In genomic region chr6:1314617-1315016, GRCh38 we compare ENCODE assay signal across 33 cellular contexts. TPM values are rescaled to one million over a fixed set of nuclear protein-coding genes. Genes with fewer than 3 reads are reported as not detected.
DNase-seq lines count a peak whose midpoint lies in the region; ATAC-seq, FAIRE-seq and TF ChIP-seq lines count a peak whose summit lies in the region.
"Had no signal": no experiment of that assay in that cellular context is flagged by ENCODE, and none has a peak within 500 bp of the region (broad histone marks: within the 10 kb centered on the region; RNA-seq: fewer than 3 reads in every experiment).

No MANE protein-coding gene starts in this region.

- no peaks in the 10 kb centered on the region for H3K9me2 ChIP-seq in PC-9 (ENCODE audit: insufficient read depth)

- no peak for TF ChIP-seq POLR2A in A549 (IDR thresholded peaks at IDR 0.05; ENCODE audit: low read length)
- no peak for TF ChIP-seq POLR2A in esophagus squamous epithelium (IDR thresholded peaks at IDR 0.05)
- no peak for TF ChIP-seq POLR2A in body of pancreas (IDR thresholded peaks at IDR 0.05)

- H3K9me3 ChIP-seq in A549 (no peaks in the 10 kb centered on the region), PC-9 (ENCODE audit: insufficient read depth, low read depth) (no peaks in the 10 kb centered on the region), esophagus squamous epithelium (no peaks in the 10 kb centered on the region), body of pancreas (no peaks in the 10 kb centered on the region), WERI-Rb-1 (ENCODE audit: severe bottlenecking) (no peaks in the 10 kb centered on the region)
- H3K9me3 ChIP-seq: ascending aorta, gastroesophageal sphincter, transverse colon had no signal

- peaks cover 52% of the 10 kb centered on the region; the same call in 1 of the 2 replicates for H3F3A ChIP-seq in PC-9 (ENCODE audit: insufficient read depth, low read depth)

- H3K79me2 ChIP-seq in PC-9 (ENCODE audit: low read depth), result peaks cover 35% of the 10 kb centered on the region

- H2AFZ ChIP-seq in PC-9, result no peak overlapping the region

- H3K4me1 ChIP-seq in A549, result peaks cover 12% of the 10 kb centered on the region
- peaks cover 11% of the 10 kb centered on the region; the same call in 1 of the 2 replicates for H3K4me1 ChIP-seq in PC-9 (replicated peaks; ENCODE audit: insufficient read depth)
- peaks cover 7 to 61% (median 9%) of the 10 kb centered on the region in 3 donors for H3K4me1 ChIP-seq in esophagus squamous epithelium
- H3K4me1 ChIP-seq in body of pancreas, result peaks cover 34% of the 10 kb centered on the region

- WGBS in A549 (ENCODE audit: missing lambda C conversion rate), result 59% methylated on average over 2 of the region's 2 CpGs
- WGBS in esophagus squamous epithelium, 2 donors, result 35 to 62% methylated on average over 2 of the region's 2 CpGs
- 53 to 71% methylated on average over 2 of the region's 2 CpGs for WGBS in body of pancreas, 2 donors

- no peak for TF ChIP-seq EP300 in A549 (IDR thresholded peaks at IDR 0.05)

- BruUV-seq in PC-9 (replicated peaks; lab: Mats Ljungman, UMichigan), result no TSS peak

- H4K20me1 ChIP-seq in PC-9 (ENCODE audit: insufficient read depth), result no peaks in the 10 kb centered on the region

- peak overlapping the region; percentile 64 for H3K4me3 ChIP-seq in A549
- H3K4me3 ChIP-seq in PC-9, result peak overlapping the region; percentile 66
- peak overlapping the region in 3 of 4 donors; percentile 62 to 75 (median 66) for H3K4me3 ChIP-seq in esophagus squamous epithelium
- H3K4me3 ChIP-seq in retinal pigment epithelial cell (ENCODE audit: low read length), result peak overlapping the region; percentile 73
- H3K4me3 ChIP-seq in body of pancreas, result no peak overlapping the region
- H3K4me3 ChIP-seq in WERI-Rb-1 (ENCODE audit: low read depth, low read length), result no peak overlapping the region
- H3K4me3 ChIP-seq: ascending aorta had no signal

- no peak for FAIRE-seq in A549 (lab: Jason Lieb, UNC)
- FAIRE-seq: GM19239, H1 had no signal

- ATAC-seq in A549 (no peak), body of pancreas (no peak)
- ATAC-seq in stimulated activated naive CD8-positive, alpha-beta T cell treated with anti-CD3 and anti-CD28 coated beads, Interleukin-15, Interleukin-2, amounts not matched to agents 100 U/mL and 50 U/mL, for 24 hours, result no peak
- ATAC-seq: effector memory CD8-positive, alpha-beta T cell; gastroesophageal sphincter had no signal

- CTCF ChIA-PET in A549 (lab: Yijun Ruan, JAX), result interaction anchor here (1.6 to 4.3 kb wide), 2 partner anchors 17 to 29 kb away, joined by 4 to 23 read pairs; no protein-coding TSS in a partner anchor
- CTCF ChIA-PET in PC-9 (lab: Charles Lee), result interaction anchor here (1.2 kb wide), 1 partner anchor 21 kb away, joined by 3 read pairs; no protein-coding TSS in a partner anchor

- H3K4me2 ChIP-seq in A549 (peak overlapping the region; percentile 70), PC-9 (peak overlapping the region; percentile 98)

- intact Hi-C loops in PC-9 (cut with micrococcal nuclease; ENCODE audit: unreplicated experiment), result no loop called here
- intact Hi-C loops in esophagus squamous epithelium (cut with DNase I), result no loop called here
- intact Hi-C loops in body of pancreas (cut with DNase I), result no loop called here

- H3K27me3 ChIP-seq in PC-9 (ENCODE audit: insufficient read depth, low read depth) (no peaks in the 10 kb centered on the region), esophagus squamous epithelium (peaks cover 0 to 69% (median 0%) of the 10 kb centered on the region in 4 donors), body of pancreas (peaks cover 0 to 4% of the 10 kb centered on the region in 2 donors), WERI-Rb-1 (ENCODE audit: insufficient read depth, low read depth, severe bottlenecking) (peaks cover 66% of the 10 kb centered on the region)

- DNase-seq in A549 (ENCODE audit: low read depth in 1 of 2, low spot score in 1 of 2), result no peak
- no peak for DNase-seq in PC-9
- no peak for DNase-seq in esophagus squamous epithelium (lab: John Stamatoyannopoulos, UW)
- no peak for DNase-seq in retinal pigment epithelial cell (ENCODE audit: low read depth)
- DNase-seq in COR-L47 (lab: John Stamatoyannopoulos, UW), result no peak
- DNase-seq in body of pancreas, result no peak
- no peak for DNase-seq in WERI-Rb-1
- DNase-seq in stimulated activated naive CD8-positive, alpha-beta T cell treated with anti-CD3 and anti-CD28 coated beads, Interleukin-15, Interleukin-2, amounts not matched to agents 100 U/mL and 50 U/mL, for 24 hours, result no peak
- DNase-seq: activated B cell treated with CpG ODN at 0.5 μM for 24 hours; activated CD4-positive, alpha-beta T cell treated with anti-CD3 and anti-CD28 coated beads, Interleukin-2, amount 10 ng/mL, durations not matched to agents 7 days and 5 days; activated gamma-delta T cell treated with Interleukin-2 at 50 U/mL for 16 hours; activated naive CD8-positive, alpha-beta T cell treated with anti-CD3 and anti-CD28 coated beads, Interleukin-2, amount 10 ng/mL, durations not matched to agents 7 days and 5 days; activated T-cell treated with anti-CD3 and anti-CD28 coated beads, Interleukin-2, amount 50 U/mL, for 4 hours; caudate nucleus; CD4-positive, alpha-beta memory T cell; DMS 273 treated with DMSO at 0.1 percent for 48 hours; effector memory CD8-positive, alpha-beta T cell; hippocampal formation; NCI-H1436 treated with DMSO at 0.1 percent for 48 hours; NCI-H2107; NCI-H446 treated with DMSO at 0.1 percent for 48 hours; NCI-H82; stimulated activated CD4-positive, alpha-beta T cell treated with anti-CD3 and anti-CD28 coated beads, Interleukin-12 subunit alpha, Interleukin-12 subunit beta, amount 100 ng/mL, for 4 hours; stimulated activated CD4-positive, alpha-beta T cell treated with anti-CD3 and anti-CD28 coated beads, Interleukin-4, amount 100 ng/mL, for 24 hours; transverse colon had no signal

- POLR2A ChIA-PET in A549 (lab: Yijun Ruan, JAX) (no interaction called here), PC-9 (lab: Charles Lee; ENCODE audit: unreplicated experiment) (interaction anchor here (0.8 to 1.2 kb wide), 2 partner anchors 11 to 189 kb away, joined by 3 to 14 read pairs; no protein-coding TSS in a partner anchor)

- peaks cover 16% of the 10 kb centered on the region; the same call in 1 of the 2 replicates for H3K36me3 ChIP-seq in PC-9 (ENCODE audit: low read depth)
- H3K36me3 ChIP-seq in esophagus squamous epithelium, result no peaks in the 10 kb centered on the region
- H3K36me3 ChIP-seq in body of pancreas (replicated peaks in 1 of 2; ENCODE audit: insufficient read depth in 1 of 2, low read depth in 2 of 2), result no peaks in the 10 kb centered on the region
- no peaks in the 10 kb centered on the region for H3K36me3 ChIP-seq in WERI-Rb-1
- H3K36me3 ChIP-seq: ascending aorta, gastroesophageal sphincter, transverse colon had no signal

- no peak for TF ChIP-seq RAD21 in A549 (conservative IDR thresholded peaks at IDR 0.05 in 1 of 2, IDR thresholded peaks at IDR 0.05 in 1 of 2)

- H3K27ac ChIP-seq in A549 (peak overlapping the region in 1 of 2 experiments; percentile 94; a peak in 4 of 6 replicates), PC-9 (peak overlapping the region; percentile 98), esophagus squamous epithelium (peak overlapping the region in 1 of 4 donors; percentile 66), body of pancreas (no peak overlapping the region), WERI-Rb-1 (no peak overlapping the region)
- H3K27ac ChIP-seq: ascending aorta, coronary artery, transverse colon had no signal

- TF ChIP-seq CTCF in A549 (IDR thresholded peaks at IDR 0.05) (no peak), PC-9 (conservative IDR thresholded peaks at IDR 0.05) (no peak), esophagus squamous epithelium (IDR thresholded peaks at IDR 0.05) (no peak), retinal pigment epithelial cell (conservative IDR thresholded peaks at IDR 0.05; ENCODE audit: low read depth, low read length) (no peak), body of pancreas (IDR thresholded peaks at IDR 0.05) (no peak), WERI-Rb-1 (IDR thresholded peaks at IDR 0.05; ENCODE audit: low read depth, low read length) (no peak)

TF ChIP-seq in A549, 52 proteins besides CTCF, POLR2A, EP300 and RAD21:
- TF ChIP-seq HMGXB4 (CRISPR knock-in tag; IDR thresholded peaks at IDR 0.05; ENCODE audit: borderline replicate concordance) (no peak), NFE2L2 (conservative IDR thresholded peaks at IDR 0.05; ENCODE audit: low read length) (no peak), GATA3 (IDR thresholded peaks at IDR 0.05; ENCODE audit: borderline replicate concordance) (no peak), FOSB (CRISPR knock-in tag; IDR thresholded peaks at IDR 0.05) (no peak)
TF ChIP-seq in A549: peak in this region for 0.

RNA-seq across cellular contexts. Expression of gene FOXQ1, which starts 2.7 kb away (rescaled TPM):
- 2.1 and 3.5 TPM in 2 replicates for polyA plus RNA-seq in A549 (2011; rRNA removed)
- 0.49 and 0.98 TPM in 2 replicates for polyA plus RNA-seq in A549 (2012; cell fraction: cytosol; rRNA removed)
- polyA plus RNA-seq in A549 (2012; cell fraction: nucleus; rRNA removed), result 0.77 and 0.79 TPM in 2 replicates
- 3.1 to 3.6 TPM (median 3.6 TPM) in 3 replicates for polyA plus RNA-seq in A549 (2017; fragmentation: RNase III; extraction: RNeasy Plus Mini Kit Qiagen cat#74134 plus additional on column Dnase treatment)
- polyA minus RNA-seq in A549 (2011; rRNA and poly(A)+ RNA removed), result 1.5 and 1.8 TPM in 2 replicates
- 55.8 and 57.0 TPM in 2 replicates for total RNA-seq in PC-9 (2021)
- 10 to 100 TPM in 3 of 4 donors, 1 to 10 TPM in 1; 8.1 to 13.0 (median 10.7) TPM for total RNA-seq in esophagus squamous epithelium
- 10 to 100 TPM in 1 of 2 donors, 1 to 10 TPM in 1; 4.9 to 17.4 TPM for total RNA-seq in body of pancreas
- total RNA-seq: activated B cell treated with CpG ODN at 0.5 μM for 24 hours; activated CD4-positive, alpha-beta T cell treated with anti-CD3 and anti-CD28 coated beads, Interleukin-2, amount 10 ng/mL, durations not matched to agents 7 days and 5 days; activated naive CD8-positive, alpha-beta T cell treated with anti-CD3 and anti-CD28 coated beads, Interleukin-2, amount 10 ng/mL, durations not matched to agents 7 days and 5 days; activated T-cell treated with anti-CD3 and anti-CD28 coated beads, Interleukin-2, amount 50 U/mL, for 4 hours; CD4-positive, alpha-beta memory T cell; H1; lung microvascular endothelial cell; T-helper 1 cell treated with Interleukin-12 subunit alpha and Interleukin-12 subunit beta and Interleukin-4 antibody, amounts not matched to agents 30 ng/mL and 1 ng/mL, for 36 hours had no signal
- polyA plus RNA-seq: CD4-positive, alpha-beta memory T cell; neural cell had no signal

Comparison
In these comparisons a context has a peak if more than half of its experiments do, and no peak if none do; other contexts are left out.
1. H3K4me3 ChIP-seq: peak in A549 (single experiment), PC-9 (single experiment), esophagus squamous epithelium (3 of 4) and retinal pigment epithelial cell (single experiment); none in body of pancreas (0 of 2) and WERI-Rb-1 (single experiment).